8 cellular contexts compared by ENCODE assay signal in genomic region chr22:42648368-42649260, GRCh38. TPM values are rescaled to one million over a fixed set of nuclear protein-coding genes. Genes with fewer than 3 reads are reported as not detected.
DNase-seq lines count a peak whose midpoint lies in the region; ATAC-seq and TF ChIP-seq lines count a peak whose summit lies in the region.

No MANE protein-coding gene starts in this region.

- POLR2A ChIA-PET in RWPE1 (lab: Yijun Ruan, JAX; ENCODE audit: low non-redundant PET): interaction anchor here (0.5 to 0.8 kb wide), 2 partner anchors 30 to 312 kb away, joined by 4 to 8 read pairs; no protein-coding TSS in a partner anchor

- H3K9ac ChIP-seq in iPS-20b (ENCODE audit: low read depth, low read length): peak overlapping the region; percentile 83

- peak; percentile 55 to 65 for ATAC-seq in activated CD4-positive, CD25-positive, alpha-beta regulatory T cell treated with anti-CD3 and anti-CD28 coated beads, Interleukin-2, amount 50 U/mL, for 24 hours
- ATAC-seq in HG03025 (IDR thresholded peaks at IDR 0.05; ENCODE audit: low FRiP score, unreplicated experiment) (peak; percentile 39), body of pancreas (peak; percentile 61)

- H3K4me3 ChIP-seq in body of pancreas: peak overlapping the region; percentile 55 to 86
- peak overlapping the region; percentile 94 for H3K4me3 ChIP-seq in iPS-20b (ENCODE audit: low read length)
- H3K4me3 ChIP-seq in skin epidermis: peak overlapping the region; percentile 84 to 99 (median 91)

- intact Hi-C loops in body of pancreas (cut with DNase I): no loop called here

- H3K4me1 ChIP-seq in body of pancreas (peaks cover 60% of the 10 kb centered on the region), iPS-20b (ENCODE audit: insufficient read depth, low read length) (peaks cover 6% of the 10 kb centered on the region; the same call in 1 of the 2 replicates)

- 0 to 1% methylated on average over 13 to 40 of the region's 51 CpGs for WGBS in body of pancreas, 2 donors

- TF ChIP-seq POLR2A in body of pancreas (IDR thresholded peaks at IDR 0.05): peak in 2 of 3 donors; percentile 55 to 63

- H3K9me3 ChIP-seq in body of pancreas (no peaks in the 10 kb centered on the region), iPS-20b (ENCODE audit: insufficient read depth, low read depth, low read length) (no peaks in the 10 kb centered on the region)

- no peak for DNase-seq in activated CD4-positive, CD25-positive, alpha-beta regulatory T cell treated with anti-CD3 and anti-CD28 coated beads, Interleukin-2, amount 50 U/mL, for 72 hours
- DNase-seq in RWPE1 (ENCODE audit: low spot score) (peak; percentile 58), body of pancreas (peak; percentile 78 to 88 (median 84)), NCI-H2227 (lab: John Stamatoyannopoulos, UW; ENCODE audit: unreplicated experiment) (no peak)

- no peak for TF ChIP-seq CTCF in RWPE1 (conservative IDR thresholded peaks at IDR 0.05; ENCODE audit: low read depth)
- no peak for TF ChIP-seq CTCF in body of pancreas (IDR thresholded peaks at IDR 0.05)

- H3K27me3 ChIP-seq in body of pancreas (no peaks in the 10 kb centered on the region), iPS-20b (ENCODE audit: insufficient read depth, low read length) (no peaks in the 10 kb centered on the region)

- CTCF ChIA-PET in RWPE1 (lab: Yijun Ruan, JAX): no interaction called here

- no peaks in the 10 kb centered on the region for H3K36me3 ChIP-seq in body of pancreas (replicated peaks in 1 of 2; ENCODE audit: insufficient read depth in 1 of 2, low read depth in 2 of 2)
- H3K36me3 ChIP-seq in iPS-20b (ENCODE audit: insufficient read depth, low read depth, low read length): no peaks in the 10 kb centered on the region

- H3K27ac ChIP-seq in RWPE1 (peak overlapping the region; percentile 90), body of pancreas (peak overlapping the region; percentile 90 to 96 (median 94)), iPS-20b (ENCODE audit: low read length) (no peak overlapping the region), skin epidermis (peak overlapping the region; percentile 83 to 98 (median 93))

RNA-seq across cellular contexts. Expression of gene CYB5R3, which starts 0.6 kb away (rescaled TPM):
- total RNA-seq in body of pancreas: 10 to 100 TPM; 41.8 to 50.8 TPM

RNA-seq across cellular contexts. Expression of gene ATP5MGL, which starts 8.2 kb away (rescaled TPM):
- total RNA-seq in body of pancreas: not detected

RNA-seq across cellular contexts. Expression of gene POLDIP3, which starts 33.9 kb away (rescaled TPM):
- total RNA-seq in body of pancreas: 10 to 100 TPM; 23.1 to 30.6 TPM

Comparison
In these comparisons a context has a peak if more than half of its experiments do, and no peak if none do; other contexts are left out.
1. DNase-seq: peak in RWPE1 (single experiment) and body of pancreas (4 of 4); none in activated CD4-positive, CD25-positive, alpha-beta regulatory T cell treated with anti-CD3 and anti-CD28 coated beads, Interleukin-2, amount 50 U/mL, for 72 hours (single experiment) and NCI-H2227 (single experiment).
2. Peak in every context shown above with its lines, with median percentiles within 50 percentile points of each other: ATAC-seq and H3K4me3 ChIP-seq.